Comparison of ENCODE assay signal across 1 cellular context in genomic region chr6:118897386-118897785, GRCh38.
TF ChIP-seq lines count a peak whose summit lies in the region.

No MANE protein-coding gene starts in this region.

TF ChIP-seq in A549, 52 proteins besides CTCF, POLR2A, EP300 and RAD21 (continued from another document):
- TF ChIP-seq GATA3 (IDR thresholded peaks at IDR 0.05; ENCODE audit: borderline replicate concordance) (no peak), E2F6 (IDR thresholded peaks at IDR 0.05; ENCODE audit: borderline replicate concordance, low read depth) (no peak), PHF8 (IDR thresholded peaks at IDR 0.05; ENCODE audit: borderline replicate concordance, low read depth) (no peak), BHLHE40 (IDR thresholded peaks at IDR 0.05; ENCODE audit: low read depth, low read length) (no peak), SMC3 (IDR thresholded peaks at IDR 0.05) (no peak), HDAC2 (IDR thresholded peaks at IDR 0.05) (no peak), HOXB13 (CRISPR knock-in tag; IDR thresholded peaks at IDR 0.05; ENCODE audit: low read depth) (no peak), NPAS2 (CRISPR knock-in tag; IDR thresholded peaks at IDR 0.05; ENCODE audit: borderline replicate concordance) (no peak), RFX5 (IDR thresholded peaks at IDR 0.05) (no peak)
- TF ChIP-seq, protein P1, sequence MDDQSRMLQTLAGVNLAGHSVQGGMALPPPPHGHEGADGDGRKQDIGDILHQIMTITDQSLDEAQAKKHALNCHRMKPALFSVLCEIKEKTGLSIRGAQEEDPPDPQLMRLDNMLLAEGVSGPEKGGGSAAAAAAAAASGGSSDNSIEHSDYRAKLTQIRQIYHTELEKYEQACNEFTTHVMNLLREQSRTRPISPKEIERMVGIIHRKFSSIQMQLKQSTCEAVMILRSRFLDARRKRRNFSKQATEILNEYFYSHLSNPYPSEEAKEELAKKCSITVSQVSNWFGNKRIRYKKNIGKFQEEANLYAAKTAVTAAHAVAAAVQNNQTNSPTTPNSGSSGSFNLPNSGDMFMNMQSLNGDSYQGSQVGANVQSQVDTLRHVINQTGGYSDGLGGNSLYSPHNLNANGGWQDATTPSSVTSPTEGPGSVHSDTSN (IDR thresholded peaks at IDR 0.05): no peak
